In the genomic region with DNA sequence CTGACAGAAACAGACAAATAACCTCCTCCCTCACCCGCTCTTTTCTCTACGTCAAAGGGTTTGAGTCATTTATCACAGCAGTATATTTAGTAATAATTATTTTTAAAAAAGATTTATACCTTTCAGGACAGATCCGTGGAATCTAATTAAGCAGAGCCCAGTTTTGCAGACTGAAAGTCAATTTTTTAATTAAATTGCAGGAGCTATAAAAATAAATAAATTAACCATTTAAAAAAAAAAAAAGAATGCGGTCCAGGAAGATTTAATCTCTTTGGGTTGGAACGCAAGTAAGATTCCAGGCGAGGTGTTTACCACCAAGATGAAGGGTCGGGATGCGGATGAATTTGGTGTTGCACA, we compare ENCODE assay signal across 14 cellular contexts. TPM values are rescaled to one million over a fixed set of nuclear protein-coding genes. Genes with fewer than 3 reads are reported as not detected.
DNase-seq lines count a peak whose midpoint lies in the region; ATAC-seq and TF ChIP-seq lines count a peak whose summit lies in the region.
"Had no signal": no experiment of that assay in that cellular context is flagged by ENCODE, and none has a peak within 500 bp of the region (broad histone marks: within the 10 kb centered on the region; RNA-seq: fewer than 3 reads in every experiment).

No MANE protein-coding gene starts in this region.

- no peak for TF ChIP-seq EP300 in esophagus muscularis mucosa (IDR thresholded peaks at IDR 0.05)

- H3K36me3 ChIP-seq in right atrium auricular region (no peaks in the 10 kb centered on the region), esophagus muscularis mucosa (no peaks in the 10 kb centered on the region), osteoblast (ENCODE audit: insufficient read depth, low read length) (no peaks in the 10 kb centered on the region), uterus (no peaks in the 10 kb centered on the region)

- no peak overlapping the region for H3K4me2 ChIP-seq in osteoblast (ENCODE audit: insufficient read depth, low read length)

- WGBS in esophagus muscularis mucosa, result 46% methylated on average over 8 of the region's 8 CpGs

- no peaks in the 10 kb centered on the region for H4K20me1 ChIP-seq in osteoblast (ENCODE audit: insufficient read depth, low read length)

- H3K79me2 ChIP-seq in osteoblast (ENCODE audit: insufficient read depth, low read length), result no peaks in the 10 kb centered on the region

- ATAC-seq in Right ventricle myocardium superior (ENCODE audit: poor library complexity), result no peak

- no peak for DNase-seq in right atrium auricular region (ENCODE audit: low spot score)
- DNase-seq in Right ventricle myocardium superior, result no peak
- DNase-seq in esophagus muscularis mucosa (ENCODE audit: extremely low spot score), result no peak
- DNase-seq in osteoblast (ENCODE audit: insufficient read length, low spot score, missing footprints), result no peak
- no peak for DNase-seq in uterus
- DNase-seq in cerebellar nuclear complex (lab: John Stamatoyannopoulos, UW), result no peak
- DNase-seq in Ammon's horn (ENCODE audit: low spot score), result no peak
- DNase-seq in effector CD8-positive, alpha-beta T cell (lab: John Stamatoyannopoulos, UW), result no peak
- DNase-seq: activated naive CD4-positive, alpha-beta T cell; central memory CD4-positive, alpha-beta T cell; NCI-H526 treated with DMSO at 0.1 percent for 48 hours; SHP77 treated with DMSO at 0.1 percent for 48 hours had no signal

- TF ChIP-seq CTCF in right atrium auricular region (IDR thresholded peaks at IDR 0.05) (no peak), esophagus muscularis mucosa (IDR thresholded peaks at IDR 0.05) (no peak), osteoblast (IDR thresholded peaks at IDR 0.05; ENCODE audit: extremely low read depth, low read depth, low read length) (no peak), uterus (IDR thresholded peaks at IDR 0.05) (no peak)

- intact Hi-C loops in Right ventricle myocardium superior (cut with DNase I) (no loop called here), esophagus muscularis mucosa (cut with DNase I) (no loop called here), uterus (cut with DNase I; ENCODE audit: low total_unique reads) (no loop called here)

- H3K9me3 ChIP-seq in right atrium auricular region (no peaks in the 10 kb centered on the region), esophagus muscularis mucosa (no peaks in the 10 kb centered on the region), osteoblast (ENCODE audit: low read depth, low read length) (no peaks in the 10 kb centered on the region), uterus (no peaks in the 10 kb centered on the region)
- H3K9me3 ChIP-seq: testis had no signal

- H3K4me1 ChIP-seq in right atrium auricular region (peaks cover 0 to 33% of the 10 kb centered on the region in 2 donors), esophagus muscularis mucosa (peaks cover 33 to 38% (median 36%) of the 10 kb centered on the region in 4 donors), osteoblast (ENCODE audit: insufficient read depth, low read length) (peaks cover 10% of the 10 kb centered on the region), uterus (peaks cover 0 to 15% of the 10 kb centered on the region in 2 donors)

- peak overlapping the region; percentile 84 to 91 for H3K27ac ChIP-seq in right atrium auricular region
- peak overlapping the region; percentile 89 to 95 (median 89) for H3K27ac ChIP-seq in esophagus muscularis mucosa (replicated peaks in 1 of 4)
- H3K27ac ChIP-seq in osteoblast (ENCODE audit: low read depth, low read length), result no peak overlapping the region
- H3K27ac ChIP-seq in uterus, result peak overlapping the region; percentile 95 to 96

- H2AFZ ChIP-seq in osteoblast (ENCODE audit: low read length), result peak overlapping the region; percentile 86

- no peaks in the 10 kb centered on the region for H3K27me3 ChIP-seq in right atrium auricular region
- no peaks in the 10 kb centered on the region for H3K27me3 ChIP-seq in esophagus muscularis mucosa
- H3K27me3 ChIP-seq in osteoblast (ENCODE audit: insufficient read depth, low read length), result no peaks in the 10 kb centered on the region
- no peaks in the 10 kb centered on the region for H3K27me3 ChIP-seq in uterus
- H3K27me3 ChIP-seq: testis had no signal

- TF ChIP-seq POLR2A in esophagus muscularis mucosa (IDR thresholded peaks at IDR 0.05; ENCODE audit: low read depth), result no peak
- TF ChIP-seq POLR2A in uterus (IDR thresholded peaks at IDR 0.05), result no peak

- H3K4me3 ChIP-seq in right atrium auricular region, result no peak overlapping the region
- H3K4me3 ChIP-seq in esophagus muscularis mucosa, result peak overlapping the region in 3 of 4 donors; percentile 15 to 29 (median 29)
- H3K4me3 ChIP-seq in osteoblast (ENCODE audit: insufficient read depth, low read length), result no peak overlapping the region
- H3K4me3 ChIP-seq in uterus, result no peak overlapping the region

RNA-seq across cellular contexts. Expression of a gene that starts 20.1 kb away (rescaled TPM):
- total RNA-seq in right atrium auricular region (10 to 100 TPM; 19.3 to 42.9 TPM), Right ventricle myocardium superior (10.0 TPM), esophagus muscularis mucosa (10 to 100 TPM; 24.9 to 67.1 (median 49.8) TPM), osteoblast (under 0.01 TPM in 1 of 2 replicates, not detected in the other), uterus (10 to 100 TPM; 34.1 to 74.0 (median 50.8) TPM)
- total RNA-seq: mononuclear cell had no signal

RNA-seq across cellular contexts. Expression of a gene that starts 27.8 kb away (rescaled TPM):
- 10 to 100 TPM; 69.2 to 80.9 TPM for total RNA-seq in right atrium auricular region
- total RNA-seq in Right ventricle myocardium superior, result 55.3 TPM
- total RNA-seq in esophagus muscularis mucosa, result 100 to 1,000 TPM in 1 of 4 donors, 10 to 100 TPM in 3; 43.6 to 102 (median 64.7) TPM
- total RNA-seq in osteoblast, result 130 and 142 TPM in 2 replicates
- 100 to 1,000 TPM in 3 of 4 donors, 10 to 100 TPM in 1; 82.7 to 252 (median 111) TPM for total RNA-seq in uterus

RNA-seq across cellular contexts. Expression of a gene that starts 29.2 kb away (rescaled TPM):
- total RNA-seq in right atrium auricular region (10 to 100 TPM; 21.8 to 26.7 TPM), Right ventricle myocardium superior (31.8 TPM), esophagus muscularis mucosa (10 to 100 TPM; 32.3 to 45.5 (median 38.9) TPM), osteoblast (42.4 and 42.7 TPM in 2 replicates), uterus (10 to 100 TPM; 35.9 to 70.1 (median 61.3) TPM)

RNA-seq across cellular contexts. Expression of a gene that starts 40.1 kb away (rescaled TPM):
- total RNA-seq in right atrium auricular region (10 to 100 TPM; 60.8 to 84.0 TPM), Right ventricle myocardium superior (57.2 TPM), esophagus muscularis mucosa (10 to 100 TPM; 47.8 to 71.9 (median 63.3) TPM), osteoblast (53.6 TPM in 2 replicates), uterus (100 to 1,000 TPM in 1 of 4 donors, 10 to 100 TPM in 3; 35.5 to 101 (median 71.3) TPM)

Comparison
In these comparisons a context has a peak if more than half of its experiments do, and no peak if none do; other contexts are left out.
1. H3K4me3 ChIP-seq: peak in esophagus muscularis mucosa (3 of 4); none in right atrium auricular region (0 of 2), osteoblast (single experiment) and uterus (0 of 2).
2. RNA of a gene that starts 20.1 kb away (total RNA-seq): 34.1 to 74.0 TPM in uterus, 24.9 to 67.1 TPM in esophagus muscularis mucosa, 19.3 to 42.9 TPM in right atrium auricular region and 10.0 TPM in Right ventricle myocardium superior (single experiment); under 0.01 TPM in osteoblast; every median in the first group is over 10 times any median in the second.